Comparison of ENCODE assay signal across 23 cellular contexts in the genomic region with DNA sequence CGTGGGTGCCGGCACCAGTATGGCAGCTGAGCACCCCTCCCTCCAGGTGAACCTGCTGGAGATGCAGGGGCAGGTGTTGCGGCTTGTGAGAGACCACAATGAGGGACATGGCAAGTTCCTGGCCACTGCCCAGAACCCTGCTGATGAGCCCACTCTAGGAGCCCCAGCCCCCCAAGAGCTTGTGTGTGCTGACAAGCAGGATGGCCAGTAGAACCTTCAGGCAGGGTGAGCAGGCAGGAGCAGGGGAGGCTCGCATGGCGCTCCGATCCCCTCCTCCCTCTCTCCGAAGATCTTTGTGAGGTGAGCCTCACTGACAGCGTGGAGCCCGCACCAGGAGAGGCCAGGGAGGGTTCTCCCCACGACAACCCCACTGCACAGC. TPM values are rescaled to one million over a fixed set of nuclear protein-coding genes. Genes with fewer than 3 reads are reported as not detected.
DNase-seq lines count a peak whose midpoint lies in the region; ATAC-seq and TF ChIP-seq lines count a peak whose summit lies in the region.
"Had no signal": no experiment of that assay in that cellular context is flagged by ENCODE, and none has a peak within 500 bp of the region (broad histone marks: within the 10 kb centered on the region; RNA-seq: fewer than 3 reads in every experiment).

No MANE protein-coding gene starts in this region.

- TF ChIP-seq POLR2A in IMR-90 (IDR thresholded peaks at IDR 0.05; ENCODE audit: low read depth, low read length) (no peak), body of pancreas (IDR thresholded peaks at IDR 0.05) (peak in 1 of 3 donors; percentile 11)

- CTCF ChIA-PET in IMR-90 (lab: Yijun Ruan, JAX): no interaction called here

- dilution Hi-C loops in IMR-90 (cut with HindIII; ENCODE audit: low sequenced_read_pairs, unreplicated experiment): no loop called here

- no peaks in the 10 kb centered on the region for H4K20me1 ChIP-seq in IMR-90 (ENCODE audit: insufficient read depth, low read length)

- peak overlapping the region; percentile 56; the same call in 1 of the 2 replicates for H3K14ac ChIP-seq in IMR-90 (replicated peaks; ENCODE audit: low read depth, low read length)

- peak overlapping the region; percentile 42; the same call in 1 of the 2 replicates for H3K4me2 ChIP-seq in IMR-90 (ENCODE audit: low read depth, low read length)
- H3K4me2 ChIP-seq: smooth muscle cell had no signal

- H3K4me3 ChIP-seq in IMR-90 (ENCODE audit: insufficient read depth, low read depth, low read length) (no peak overlapping the region), body of pancreas (peak overlapping the region in 1 of 2 donors; percentile 12), ascending aorta (peak overlapping the region in 1 of 2 donors; percentile 4)
- H3K4me3 ChIP-seq: smooth muscle cell, vagina had no signal

- H3K27me3 ChIP-seq in IMR-90 (ENCODE audit: control insufficient read depth, insufficient read depth, low read length) (no peaks in the 10 kb centered on the region; the same call in 1 of the 2 replicates), body of pancreas (no peaks in the 10 kb centered on the region), ascending aorta (no peaks in the 10 kb centered on the region)
- H3K27me3 ChIP-seq: vagina had no signal

- TF ChIP-seq CTCF in IMR-90 (conservative IDR thresholded peaks at IDR 0.05; ENCODE audit: low read depth, low read length): no peak
- TF ChIP-seq CTCF in body of pancreas (IDR thresholded peaks at IDR 0.05): no peak
- no peak for TF ChIP-seq CTCF in osteocyte (IDR thresholded peaks at IDR 0.05)
- TF ChIP-seq CTCF in GM10266 (IDR thresholded peaks at IDR 0.05; ENCODE audit: control insufficient read depth, insufficient read depth, low read depth, missing control alignments): no peak
- TF ChIP-seq CTCF in ascending aorta (IDR thresholded peaks at IDR 0.05): no peak

- H3K9me1 ChIP-seq in IMR-90 (ENCODE audit: insufficient read depth, low read length): no peaks in the 10 kb centered on the region

- no peak overlapping the region for H3K9ac ChIP-seq in IMR-90 (ENCODE audit: low read depth, low read length)

- H2AK5ac ChIP-seq in IMR-90 (ENCODE audit: low read depth, low read length): no peak overlapping the region

- H3K4me3 Mint-ChIP-seq in osteocyte (ENCODE audit: unreplicated experiment): no peak overlapping the region
- H3K4me3 Mint-ChIP-seq: activated naive CD4-positive, alpha-beta T cell treated with anti-CD3 and anti-CD28 coated beads, Interleukin-2, amount 50 U/mL, for 24 hours; B cell; central memory CD8-positive, alpha-beta T cell; memory B cell had no signal

- no peak for ATAC-seq in IMR-90 (ENCODE audit: low read depth)
- ATAC-seq in body of pancreas: no peak

- H3K27me3 Mint-ChIP-seq in osteocyte (ENCODE audit: unreplicated experiment): no peaks in the 10 kb centered on the region
- H3K27me3 Mint-ChIP-seq: activated naive CD4-positive, alpha-beta T cell treated with anti-CD3 and anti-CD28 coated beads, Interleukin-2, amount 50 U/mL, for 24 hours; B cell; central memory CD8-positive, alpha-beta T cell; memory B cell had no signal

- H3K9me3 Mint-ChIP-seq in osteocyte (ENCODE audit: unreplicated experiment): no peaks in the 10 kb centered on the region
- H3K9me3 Mint-ChIP-seq: activated naive CD4-positive, alpha-beta T cell treated with anti-CD3 and anti-CD28 coated beads, Interleukin-2, amount 50 U/mL, for 24 hours; central memory CD8-positive, alpha-beta T cell; memory B cell had no signal

- H2AK9ac ChIP-seq in IMR-90 (replicated peaks; ENCODE audit: low read depth, low read length, poor library complexity): no peak overlapping the region

- H3K79me1 ChIP-seq in IMR-90 (ENCODE audit: low read depth in 1 of 2, low read length in 2 of 2): no peaks in the 10 kb centered on the region

- H2BK120ac ChIP-seq in IMR-90 (ENCODE audit: low read depth, low read length): no peak overlapping the region

- no peak overlapping the region; the same call in 1 of the 2 replicates for H3K18ac ChIP-seq in IMR-90 (ENCODE audit: low read depth, low read length)

- no peak overlapping the region for H2BK5ac ChIP-seq in IMR-90 (ENCODE audit: low read depth, low read length, poor library complexity, severe bottlenecking)

- no peak overlapping the region for H3K23ac ChIP-seq in IMR-90 (ENCODE audit: low read depth, low read length)

- no peak overlapping the region for H2BK15ac ChIP-seq in IMR-90 (ENCODE audit: low read depth, low read length)

- WGBS in IMR-90 (ENCODE audit: extremely low coverage in 2 of 2, insufficient read length in 1 of 2), 2 experiments: 60% methylated on average over 1 of the region's 10 CpGs; no CpG with 5 or more reads in 1 of the 2 experiments
- WGBS in body of pancreas, 2 donors: 0 to 27% methylated on average over 4 to 10 of the region's 10 CpGs

- H3K4ac ChIP-seq in IMR-90 (ENCODE audit: low read depth, low read length): peak overlapping the region; percentile 17; the same call in 1 of the 2 replicates

- H3K27ac ChIP-seq in IMR-90 (ENCODE audit: insufficient read depth, low read length) (no peak overlapping the region), body of pancreas (peak overlapping the region in 3 of 4 donors; percentile 17 to 90 (median 58)), ascending aorta (peak overlapping the region in 1 of 2 donors; percentile 43)
- H3K27ac ChIP-seq: HL-60, vagina, WERI-Rb-1 had no signal

- DNase-seq in NCI-H345 (lab: John Stamatoyannopoulos, UW): peak; percentile 54
- DNase-seq in NCI-H345 treated with DMSO at 0.1 percent for 48 hours (lab: John Stamatoyannopoulos, UW; ENCODE audit: unreplicated experiment): no peak
- DNase-seq in IMR-90: no peak
- peak in 1 of 4 donors; percentile 22 for DNase-seq in body of pancreas
- DNase-seq in osteocyte (ENCODE audit: extremely low spot score, unreplicated experiment): peak; percentile 73
- DNase-seq in OCI-M1 (lab: John Stamatoyannopoulos, UW): no peak
- DNase-seq in GM10266 (ENCODE audit: extremely low spot score): no peak
- no peak for DNase-seq in ascending aorta (ENCODE audit: low spot score in 2 of 2)
- DNase-seq: activated CD4-positive, alpha-beta T cell treated with anti-CD3 and anti-CD28 coated beads, Interleukin-2, amount 50 U/mL, for 1 hour; Caco-2; effector CD4-positive, alpha-beta T cell; NCI-H526 treated with DMSO at 0.1 percent for 48 hours; stimulated activated CD4-positive, alpha-beta T cell treated with anti-CD3 and anti-CD28 coated beads, Interleukin-2, amount 100 ng/mL, for 24 hours; WERI-Rb-1 had no signal

- H2AFZ ChIP-seq in IMR-90 (replicated peaks; ENCODE audit: low read length, poor library complexity): peak overlapping the region; percentile 79

- no peak overlapping the region for H4K8ac ChIP-seq in IMR-90 (ENCODE audit: low read depth in 2 of 2, low read length in 2 of 2)

- H3K4me1 Mint-ChIP-seq in osteocyte (ENCODE audit: unreplicated experiment): peaks cover 12% of the 10 kb centered on the region

- H4K91ac ChIP-seq in IMR-90 (ENCODE audit: insufficient read depth, low read depth, low read length): no peak overlapping the region

- H3K27ac Mint-ChIP-seq in osteocyte (ENCODE audit: unreplicated experiment): no peak overlapping the region
- H3K27ac Mint-ChIP-seq: activated naive CD4-positive, alpha-beta T cell treated with anti-CD3 and anti-CD28 coated beads, Interleukin-2, amount 50 U/mL, for 24 hours; B cell; memory B cell had no signal

- no peak overlapping the region for H3K56ac ChIP-seq in IMR-90 (ENCODE audit: extremely low read depth, insufficient read depth, low read length)

- no peaks in the 10 kb centered on the region for H3K9me3 ChIP-seq in IMR-90 (ENCODE audit: control insufficient read depth, insufficient read depth, low read length)
- no peaks in the 10 kb centered on the region for H3K9me3 ChIP-seq in body of pancreas
- H3K9me3 ChIP-seq in ascending aorta: no peaks in the 10 kb centered on the region
- H3K9me3 ChIP-seq: Caco-2, vagina had no signal

- no peak overlapping the region for H2BK20ac ChIP-seq in IMR-90 (ENCODE audit: low read depth, low read length)

- no peak for TF ChIP-seq RAD21 in IMR-90 (IDR thresholded peaks at IDR 0.05; ENCODE audit: low read length)

- no TSS peak for BruUV-seq in IMR-90 (replicated peaks; lab: Mats Ljungman, UMichigan)

- H3K4me1 ChIP-seq in IMR-90 (ENCODE audit: control insufficient read depth, insufficient read depth, low read length) (peaks cover 2% of the 10 kb centered on the region; the same call in 1 of the 2 replicates), body of pancreas (peaks cover 39% of the 10 kb centered on the region), ascending aorta (peaks cover 0 to 17% of the 10 kb centered on the region in 2 donors)
- H3K4me1 ChIP-seq: vagina had no signal

- POLR2A ChIA-PET in IMR-90 (lab: Charles Lee; ENCODE audit: unreplicated experiment): no interaction called here

- no peaks in the 10 kb centered on the region for H3K36me3 Mint-ChIP-seq in osteocyte (ENCODE audit: unreplicated experiment)
- H3K36me3 Mint-ChIP-seq: activated naive CD4-positive, alpha-beta T cell treated with anti-CD3 and anti-CD28 coated beads, Interleukin-2, amount 50 U/mL, for 24 hours; memory B cell had no signal

- in situ Hi-C loops in IMR-90 (cut with MboI; ENCODE audit: low sequenced_read_pairs): no loop called here

- H4K5ac ChIP-seq in IMR-90 (ENCODE audit: low read depth, low read length): no peak overlapping the region

- intact Hi-C loops in IMR-90 (cut with micrococcal nuclease): no loop called here
- intact Hi-C loops in body of pancreas (cut with DNase I): no loop called here
- intact Hi-C loops in ascending aorta (cut with DNase I): no loop called here

- H3K36me3 ChIP-seq in IMR-90 (ENCODE audit: control insufficient read depth, insufficient read depth, low read length) (no peaks in the 10 kb centered on the region), body of pancreas (replicated peaks in 1 of 2; ENCODE audit: insufficient read depth in 1 of 2, low read depth in 2 of 2) (no peaks in the 10 kb centered on the region), ascending aorta (no peaks in the 10 kb centered on the region)
- H3K36me3 ChIP-seq: vagina, WERI-Rb-1 had no signal

RNA-seq across cellular contexts. Expression of a gene that starts 29.8 kb away (rescaled TPM):
- 39.6 and 44.2 TPM in 2 replicates for total RNA-seq in IMR-90 (2012; rRNA removed)
- 40.3 and 46.2 TPM in 2 replicates for polyA plus RNA-seq in IMR-90 (2012; rRNA removed)
- polyA plus RNA-seq in IMR-90 (2012; cell fraction: cytosol; rRNA removed): 23.0 and 24.4 TPM in 2 replicates
- polyA plus RNA-seq in IMR-90 (2012; cell fraction: nucleus; rRNA removed; ENCODE audit: low replicate concordance): 10.3 and 24.2 TPM in 2 replicates
- total RNA-seq in body of pancreas: 10 to 100 TPM; 27.4 to 27.8 TPM
- 92.3 and 94.8 TPM in 2 replicates for total RNA-seq in osteocyte
- total RNA-seq in ascending aorta: 58.0 TPM

RNA-seq across cellular contexts. Expression of a gene that starts 45.9 kb away (rescaled TPM):
- total RNA-seq in IMR-90 (2012; rRNA removed) (not detected in 2 replicates), body of pancreas (not detected), osteocyte (not detected in 2 replicates), ascending aorta (not detected)
- 0.10 TPM in 1 of 2 replicates, not detected in the other for polyA plus RNA-seq in IMR-90 (2012; rRNA removed)
- polyA plus RNA-seq in IMR-90 (2012; cell fraction: cytosol; rRNA removed): not detected in 2 replicates
- polyA plus RNA-seq in IMR-90 (2012; cell fraction: nucleus; rRNA removed; ENCODE audit: low replicate concordance): 0.10 and 0.29 TPM in 2 replicates
- total RNA-seq: A673, epithelial cell of proximal tubule, vagina had no signal

RNA-seq across cellular contexts. Expression of a gene that starts 56.8 kb away (rescaled TPM):
- total RNA-seq in IMR-90 (2012; rRNA removed) (1.1 TPM in 2 replicates), body of pancreas (1 to 10 TPM; 5.7 to 9.6 TPM), osteocyte (1.6 and 3.1 TPM in 2 replicates), ascending aorta (0.21 TPM)
- polyA plus RNA-seq in IMR-90 (2012; rRNA removed): 0.90 and 0.91 TPM in 2 replicates
- 0.42 and 0.88 TPM in 2 replicates for polyA plus RNA-seq in IMR-90 (2012; cell fraction: cytosol; rRNA removed)
- 0.40 and 1.8 TPM in 2 replicates for polyA plus RNA-seq in IMR-90 (2012; cell fraction: nucleus; rRNA removed; ENCODE audit: low replicate concordance)

Comparison
In these comparisons a context has a peak if more than half of its experiments do, and no peak if none do; other contexts are left out.
1. DNase-seq: peak in NCI-H345 (single experiment) and osteocyte (single experiment); none in NCI-H345 treated with DMSO at 0.1 percent for 48 hours (single experiment), IMR-90 (single experiment), OCI-M1 (single experiment), GM10266 (single experiment) and ascending aorta (0 of 2).